ENCODE assay signal across 1 cellular context in genomic region chr13:22801402-22802003, GRCh38.
TF ChIP-seq lines count a peak whose summit lies in the region.

No MANE protein-coding gene starts in this region.

TF ChIP-seq in HCT116, 20 proteins besides CTCF, POLR2A, EP300 and RAD21 (continued from another document):
- TF ChIP-seq REST (IDR thresholded peaks at IDR 0.05; ENCODE audit: low read depth) (no peak), JUND (IDR thresholded peaks at IDR 0.05) (no peak), ELF1 (IDR thresholded peaks at IDR 0.05; ENCODE audit: borderline replicate concordance, low read depth) (no peak), SIN3A (IDR thresholded peaks at IDR 0.05; ENCODE audit: low read depth) (no peak), EGR1 (IDR thresholded peaks at IDR 0.05; ENCODE audit: low read depth) (no peak), FOSL1 (IDR thresholded peaks at IDR 0.05; ENCODE audit: low read depth) (no peak), CBX3 (IDR thresholded peaks at IDR 0.05; ENCODE audit: low read depth) (no peak), ZFX (IDR thresholded peaks at IDR 0.05) (no peak), SRF (IDR thresholded peaks at IDR 0.05; ENCODE audit: low read depth) (no peak), TCF7L2 (IDR thresholded peaks at IDR 0.05; ENCODE audit: borderline replicate concordance, extremely low read depth, insufficient read depth, insufficient read length) (no peak), YY1 (IDR thresholded peaks at IDR 0.05; ENCODE audit: extremely low read depth, insufficient replicate concordance, low read depth, low read length) (no peak), ZNF274 (IDR thresholded peaks at IDR 0.05; ENCODE audit: low read depth, low read length) (no peak), EZH2phosphoT487 (IDR thresholded peaks at IDR 0.05; ENCODE audit: borderline replicate concordance) (no peak)
- TF ChIP-seq, protein P1, sequence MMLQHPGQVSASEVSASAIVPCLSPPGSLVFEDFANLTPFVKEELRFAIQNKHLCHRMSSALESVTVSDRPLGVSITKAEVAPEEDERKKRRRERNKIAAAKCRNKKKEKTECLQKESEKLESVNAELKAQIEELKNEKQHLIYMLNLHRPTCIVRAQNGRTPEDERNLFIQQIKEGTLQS (IDR thresholded peaks at IDR 0.05): no peak
